Comparison of ENCODE assay signal across 1 cellular context in genomic region chr17:60079401-60079861, GRCh38.
TF ChIP-seq lines count a peak whose summit lies in the region.

No MANE protein-coding gene starts in this region.

TF ChIP-seq in IMR-90, 13 proteins besides CTCF, POLR2A, EP300 and RAD21 (continued from another document):
- TF ChIP-seq USF2 (IDR thresholded peaks at IDR 0.05; ENCODE audit: low read depth, low read length): no peak
- no peak for TF ChIP-seq MAZ (IDR thresholded peaks at IDR 0.05; ENCODE audit: borderline replicate concordance, low read depth, low read length)
- TF ChIP-seq CEBPB (IDR thresholded peaks at IDR 0.05; ENCODE audit: low read depth, low read length): no peak
- TF ChIP-seq RCOR1 (IDR thresholded peaks at IDR 0.05; ENCODE audit: insufficient replicate concordance, low read length): no peak
- TF ChIP-seq ELK1 (IDR thresholded peaks at IDR 0.05; ENCODE audit: borderline replicate concordance, low read depth, low read length): no peak
- no peak for TF ChIP-seq NFE2L2 (IDR thresholded peaks at IDR 0.05; ENCODE audit: low read depth, low read length)
- no peak for TF ChIP-seq MXI1 (IDR thresholded peaks at IDR 0.05; ENCODE audit: borderline replicate concordance, low read depth, low read length)
- TF ChIP-seq SMC3 (IDR thresholded peaks at IDR 0.05; ENCODE audit: low read depth, low read length): no peak
- TF ChIP-seq CHD1 (IDR thresholded peaks at IDR 0.05; ENCODE audit: low read depth, low read length): no peak
